Comparison of ENCODE assay signal across 11 cellular contexts in the genomic region with DNA sequence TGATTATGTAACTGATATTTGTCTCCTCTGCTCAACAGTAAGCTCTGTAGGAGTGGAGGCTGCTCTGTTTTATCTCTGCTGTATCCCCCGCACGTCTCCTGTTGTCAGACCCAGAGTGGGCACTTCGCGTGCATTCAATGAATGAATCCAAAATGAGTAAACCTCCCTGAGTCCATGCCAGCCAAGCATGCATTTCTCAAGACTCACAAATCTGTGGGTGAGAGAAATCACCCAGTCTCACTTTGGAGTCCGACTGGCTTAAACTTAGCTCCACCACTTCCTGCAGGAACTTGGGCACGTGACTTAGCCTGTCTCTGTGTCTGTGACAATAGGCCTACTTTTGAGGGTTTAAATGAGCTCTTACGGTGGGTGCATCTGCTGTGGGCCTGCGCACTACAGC. TPM values are rescaled to one million over a fixed set of nuclear protein-coding genes. Genes with fewer than 3 reads are reported as not detected.
A peak's percentile ranks its signal among the peaks of the same experiment; 100 is the strongest.
DNase-seq lines count a peak whose midpoint lies in the region; ATAC-seq and TF ChIP-seq lines count a peak whose summit lies in the region.
"Had no signal": no experiment of that assay in that cellular context is flagged by ENCODE, and none has a peak within 500 bp of the region (broad histone marks: within the 10 kb centered on the region; RNA-seq: fewer than 3 reads in every experiment).

No MANE protein-coding gene starts in this region.

- H3K27ac Mint-ChIP-seq in stimulated activated naive CD8-positive, alpha-beta T cell treated with anti-CD3 and anti-CD28 coated beads, Interleukin-15, Interleukin-2, amounts not matched to agents 100 ng/mL and 50 ng/mL, for 24 hours = peak overlapping the region; percentile 54
- peak overlapping the region; percentile 86 for H3K27ac Mint-ChIP-seq in activated naive CD8-positive, alpha-beta T cell treated with anti-CD3 and anti-CD28 coated beads, Interleukin-2, amount 10 ng/mL, durations not matched to agents 7 days and 5 days

- peak overlapping the region in 1 of 2 donors; percentile 54 for H3K9ac ChIP-seq in mucosa of rectum (ENCODE audit: low read depth in 1 of 2, low read length in 2 of 2)

- ATAC-seq in stimulated activated naive CD8-positive, alpha-beta T cell treated with anti-CD3 and anti-CD28 coated beads, Interleukin-15, Interleukin-2, amounts not matched to agents 100 U/mL and 50 U/mL, for 24 hours = no peak
- ATAC-seq in activated naive CD8-positive, alpha-beta T cell treated with anti-CD3 and anti-CD28 coated beads, Interleukin-2, amount 10 ng/mL, durations not matched to agents 7 days and 5 days (ENCODE audit: low read depth) = peak; percentile 9
- no peak for ATAC-seq in HG02798 (IDR thresholded peaks at IDR 0.05; ENCODE audit: poor library complexity, unreplicated experiment)
- no peak for ATAC-seq in GM21619 (IDR thresholded peaks at IDR 0.05; ENCODE audit: unreplicated experiment)

- peak overlapping the region; percentile 66 to 68 for H3K27ac ChIP-seq in mucosa of rectum (ENCODE audit: low read depth in 2 of 2, low read length in 2 of 2)

- no peaks in the 10 kb centered on the region for H3K9me3 ChIP-seq in mucosa of rectum (ENCODE audit: control insufficient read depth in 2 of 2, low read length in 2 of 2)
- H3K9me3 ChIP-seq in HAP-1 = no peaks in the 10 kb centered on the region

- no peaks in the 10 kb centered on the region for H3K27me3 ChIP-seq in mucosa of rectum (ENCODE audit: control insufficient read depth in 2 of 2, insufficient read depth in 2 of 2, low read length in 2 of 2)
- no peaks in the 10 kb centered on the region for H3K27me3 ChIP-seq in HAP-1 (ENCODE audit: low read depth)

- peaks cover 26% of the 10 kb centered on the region for H3K36me3 Mint-ChIP-seq in stimulated activated naive CD8-positive, alpha-beta T cell treated with anti-CD3 and anti-CD28 coated beads, Interleukin-15, Interleukin-2, amounts not matched to agents 100 ng/mL and 50 ng/mL, for 24 hours (ENCODE audit: low read depth)
- peaks cover 19% of the 10 kb centered on the region for H3K36me3 Mint-ChIP-seq in activated naive CD8-positive, alpha-beta T cell treated with anti-CD3 and anti-CD28 coated beads, Interleukin-2, amount 10 ng/mL, durations not matched to agents 7 days and 5 days

- DNase-seq in stimulated activated naive CD8-positive, alpha-beta T cell treated with anti-CD3 and anti-CD28 coated beads, Interleukin-15, Interleukin-2, amounts not matched to agents 100 U/mL and 50 U/mL, for 24 hours = no peak
- DNase-seq in activated naive CD8-positive, alpha-beta T cell treated with anti-CD3 and anti-CD28 coated beads, Interleukin-2, amount 10 ng/mL, durations not matched to agents 7 days and 5 days = no peak
- no peak for DNase-seq in HAP-1 (ENCODE audit: low spot score in 2 of 2)
- DNase-seq in GM20000 (ENCODE audit: low spot score) = no peak

- H3K4me3 Mint-ChIP-seq in stimulated activated naive CD8-positive, alpha-beta T cell treated with anti-CD3 and anti-CD28 coated beads, Interleukin-15, Interleukin-2, amounts not matched to agents 100 ng/mL and 50 ng/mL, for 24 hours = peak overlapping the region; percentile 17
- H3K4me3 Mint-ChIP-seq in activated naive CD8-positive, alpha-beta T cell treated with anti-CD3 and anti-CD28 coated beads, Interleukin-2, amount 10 ng/mL, durations not matched to agents 7 days and 5 days = peak overlapping the region; percentile 77

- H3K27me3 Mint-ChIP-seq in stimulated activated naive CD8-positive, alpha-beta T cell treated with anti-CD3 and anti-CD28 coated beads, Interleukin-15, Interleukin-2, amounts not matched to agents 100 ng/mL and 50 ng/mL, for 24 hours = no peaks in the 10 kb centered on the region
- no peaks in the 10 kb centered on the region for H3K27me3 Mint-ChIP-seq in activated naive CD8-positive, alpha-beta T cell treated with anti-CD3 and anti-CD28 coated beads, Interleukin-2, amount 10 ng/mL, durations not matched to agents 7 days and 5 days

- POLR2A ChIA-PET in activated naive CD8-positive, alpha-beta T cell treated with anti-CD3 and anti-CD28 coated beads, Interleukin-2, amount 10 ng/mL, durations not matched to agents 7 days and 5 days (lab: Charles Lee) = interaction anchor here (0.6 to 1.3 kb wide), 6 partner anchors 8 to 114 kb away, joined by 3 to 10 read pairs (median 4); a partner anchor contains a TSS

- in situ Hi-C loops in HAP-1 (cut with MboI; ENCODE audit: low sequenced_read_pairs) = loop anchor here (5.0 kb wide), 1 partner anchor 72 kb away; no protein-coding TSS in a partner anchor

- no peak for TF ChIP-seq CTCF in GM20000 (IDR thresholded peaks at IDR 0.05; ENCODE audit: extremely low read depth, missing control alignments)

- H3K4me1 Mint-ChIP-seq in stimulated activated naive CD8-positive, alpha-beta T cell treated with anti-CD3 and anti-CD28 coated beads, Interleukin-15, Interleukin-2, amounts not matched to agents 100 ng/mL and 50 ng/mL, for 24 hours (ENCODE audit: low read depth) = peaks cover 79% of the 10 kb centered on the region
- H3K4me1 Mint-ChIP-seq in activated naive CD8-positive, alpha-beta T cell treated with anti-CD3 and anti-CD28 coated beads, Interleukin-2, amount 10 ng/mL, durations not matched to agents 7 days and 5 days = peaks cover 51% of the 10 kb centered on the region

- H3K4me1 ChIP-seq in mucosa of rectum (ENCODE audit: control insufficient read depth in 2 of 2, insufficient read depth in 2 of 2, low read length in 2 of 2) (peaks cover 51 to 54% of the 10 kb centered on the region in 2 donors), HAP-1 (peaks cover 19% of the 10 kb centered on the region)

- no peak overlapping the region for H3K4me3 ChIP-seq in mucosa of rectum (ENCODE audit: low read length in 2 of 2)
- no peak overlapping the region for H3K4me3 ChIP-seq in HAP-1

- H3K36me3 ChIP-seq in mucosa of rectum (ENCODE audit: control insufficient read depth in 2 of 2, insufficient read depth in 2 of 2, low read length in 2 of 2) (peaks cover 14 to 16% of the 10 kb centered on the region in 2 donors), HAP-1 (replicated peaks) (peaks cover 45% of the 10 kb centered on the region)

- peaks cover 5% of the 10 kb centered on the region for H3K9me3 Mint-ChIP-seq in stimulated activated naive CD8-positive, alpha-beta T cell treated with anti-CD3 and anti-CD28 coated beads, Interleukin-15, Interleukin-2, amounts not matched to agents 100 ng/mL and 50 ng/mL, for 24 hours
- peaks cover 2% of the 10 kb centered on the region for H3K9me3 Mint-ChIP-seq in activated naive CD8-positive, alpha-beta T cell treated with anti-CD3 and anti-CD28 coated beads, Interleukin-2, amount 10 ng/mL, durations not matched to agents 7 days and 5 days

RNA-seq across cellular contexts. Expression of a gene that starts 3.7 kb away (rescaled TPM):
- 10 to 100 TPM; 32.5 to 32.8 TPM for total RNA-seq in activated naive CD8-positive, alpha-beta T cell treated with anti-CD3 and anti-CD28 coated beads, Interleukin-2, amount 10 ng/mL, durations not matched to agents 7 days and 5 days

RNA-seq across cellular contexts. Expression of a gene that starts 12.6 kb away (rescaled TPM):
- total RNA-seq in activated naive CD8-positive, alpha-beta T cell treated with anti-CD3 and anti-CD28 coated beads, Interleukin-2, amount 10 ng/mL, durations not matched to agents 7 days and 5 days = not detected
- total RNA-seq: glomerular endothelial cell, lung microvascular endothelial cell, skeletal muscle tissue had no signal

RNA-seq across cellular contexts. Expression of a gene that starts 25.8 kb away (rescaled TPM):
- total RNA-seq in activated naive CD8-positive, alpha-beta T cell treated with anti-CD3 and anti-CD28 coated beads, Interleukin-2, amount 10 ng/mL, durations not matched to agents 7 days and 5 days = 100 to 1,000 TPM; 286 to 287 TPM

RNA-seq across cellular contexts. Expression of a gene that starts 49.0 kb away (rescaled TPM):
- total RNA-seq in activated naive CD8-positive, alpha-beta T cell treated with anti-CD3 and anti-CD28 coated beads, Interleukin-2, amount 10 ng/mL, durations not matched to agents 7 days and 5 days = 10 to 100 TPM; 28.1 to 28.2 TPM
